ENCODE assay signal across 1 cellular context in the genomic region with DNA sequence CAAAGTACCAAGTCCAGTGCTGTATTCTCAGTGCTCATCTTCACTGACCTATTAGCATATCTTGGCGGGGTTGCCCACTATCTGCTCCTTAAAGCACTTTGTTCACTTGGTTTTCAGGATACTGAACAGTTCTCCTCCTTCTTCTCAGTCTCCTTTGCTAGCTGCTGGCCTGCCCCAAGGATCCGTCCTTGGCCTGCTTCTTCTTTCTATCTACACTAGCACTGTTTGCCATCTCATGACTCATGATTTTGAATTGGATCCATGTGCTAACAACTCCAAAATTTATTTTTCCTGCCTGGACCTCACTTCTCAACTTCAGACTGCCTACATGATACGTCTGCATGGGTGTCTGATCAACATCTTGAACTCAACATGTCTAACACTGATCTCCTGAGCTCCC.
TF ChIP-seq lines count a peak whose summit lies in the region.

No MANE protein-coding gene starts in this region.

TF ChIP-seq in IMR-90, 13 proteins besides CTCF, POLR2A, EP300 and RAD21:
- no peak for TF ChIP-seq MAFK (IDR thresholded peaks at IDR 0.05; ENCODE audit: low read depth, low read length)
- no peak for TF ChIP-seq RCOR1 (IDR thresholded peaks at IDR 0.05; ENCODE audit: insufficient replicate concordance, low read length)
- TF ChIP-seq CEBPB (IDR thresholded peaks at IDR 0.05; ENCODE audit: low read depth, low read length), result no peak
- TF ChIP-seq, protein P1, sequence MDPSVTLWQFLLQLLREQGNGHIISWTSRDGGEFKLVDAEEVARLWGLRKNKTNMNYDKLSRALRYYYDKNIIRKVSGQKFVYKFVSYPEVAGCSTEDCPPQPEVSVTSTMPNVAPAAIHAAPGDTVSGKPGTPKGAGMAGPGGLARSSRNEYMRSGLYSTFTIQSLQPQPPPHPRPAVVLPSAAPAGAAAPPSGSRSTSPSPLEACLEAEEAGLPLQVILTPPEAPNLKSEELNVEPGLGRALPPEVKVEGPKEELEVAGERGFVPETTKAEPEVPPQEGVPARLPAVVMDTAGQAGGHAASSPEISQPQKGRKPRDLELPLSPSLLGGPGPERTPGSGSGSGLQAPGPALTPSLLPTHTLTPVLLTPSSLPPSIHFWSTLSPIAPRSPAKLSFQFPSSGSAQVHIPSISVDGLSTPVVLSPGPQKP (IDR thresholded peaks at IDR 0.05; ENCODE audit: borderline replicate concordance, low read depth, low read length), result no peak
- TF ChIP-seq SMC3 (IDR thresholded peaks at IDR 0.05; ENCODE audit: low read depth, low read length), result no peak
- no peak for TF ChIP-seq RFX5 (IDR thresholded peaks at IDR 0.05; ENCODE audit: low read depth, low read length)
- TF ChIP-seq, protein P2, sequence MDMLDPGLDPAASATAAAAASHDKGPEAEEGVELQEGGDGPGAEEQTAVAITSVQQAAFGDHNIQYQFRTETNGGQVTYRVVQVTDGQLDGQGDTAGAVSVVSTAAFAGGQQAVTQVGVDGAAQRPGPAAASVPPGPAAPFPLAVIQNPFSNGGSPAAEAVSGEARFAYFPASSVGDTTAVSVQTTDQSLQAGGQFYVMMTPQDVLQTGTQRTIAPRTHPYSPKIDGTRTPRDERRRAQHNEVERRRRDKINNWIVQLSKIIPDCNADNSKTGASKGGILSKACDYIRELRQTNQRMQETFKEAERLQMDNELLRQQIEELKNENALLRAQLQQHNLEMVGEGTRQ (IDR thresholded peaks at IDR 0.05; ENCODE audit: low read depth, low read length), result no peak
- TF ChIP-seq BHLHE40 (IDR thresholded peaks at IDR 0.05; ENCODE audit: low read depth, low read length), result no peak
- no peak for TF ChIP-seq FOS (IDR thresholded peaks at IDR 0.05; ENCODE audit: low read depth, low read length)
- TF ChIP-seq NFE2L2 (IDR thresholded peaks at IDR 0.05; ENCODE audit: low read depth, low read length), result no peak
- no peak for TF ChIP-seq MAZ (IDR thresholded peaks at IDR 0.05; ENCODE audit: borderline replicate concordance, low read depth, low read length)
- TF ChIP-seq MXI1 (IDR thresholded peaks at IDR 0.05; ENCODE audit: borderline replicate concordance, low read depth, low read length), result no peak
- no peak for TF ChIP-seq CHD1 (IDR thresholded peaks at IDR 0.05; ENCODE audit: low read depth, low read length)
